In the genomic region with DNA sequence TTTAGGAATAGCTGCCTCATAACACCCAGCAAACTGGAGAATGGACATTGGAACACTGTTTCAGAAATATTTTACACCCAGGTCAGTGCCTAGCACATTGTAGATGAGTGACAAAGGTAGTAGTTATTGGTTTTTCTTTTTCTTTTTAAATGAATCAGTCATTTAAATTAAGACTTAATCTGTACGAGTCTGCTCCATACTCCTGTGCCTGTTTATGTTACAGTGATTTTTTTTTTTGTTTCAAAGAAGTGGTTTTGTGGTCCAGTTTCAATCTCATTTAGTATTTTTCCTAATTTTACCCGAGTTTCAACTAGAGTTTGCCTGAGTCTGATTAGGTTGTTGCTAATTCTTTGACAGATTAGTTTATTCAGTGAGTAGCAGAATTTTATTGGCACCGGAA, we compare ENCODE assay signal across 13 cellular contexts. TPM values are rescaled to one million over a fixed set of nuclear protein-coding genes. Genes with fewer than 3 reads are reported as not detected.
A peak's percentile ranks its signal among the peaks of the same experiment; 100 is the strongest.
DNase-seq lines count a peak whose midpoint lies in the region; ATAC-seq and TF ChIP-seq lines count a peak whose summit lies in the region.
"Had no signal": no experiment of that assay in that cellular context is flagged by ENCODE, and none has a peak within 500 bp of the region (broad histone marks: within the 10 kb centered on the region; RNA-seq: fewer than 3 reads in every experiment).

No MANE protein-coding gene starts in this region.

- H3K56ac ChIP-seq in IMR-90 (ENCODE audit: extremely low read depth, insufficient read depth, low read length), result no peak overlapping the region

- no peak for TF ChIP-seq RAD21 in IMR-90 (IDR thresholded peaks at IDR 0.05; ENCODE audit: low read length)

- no peak overlapping the region for H3K9ac ChIP-seq in IMR-90 (ENCODE audit: low read depth, low read length)

- CTCF ChIA-PET in CD4-positive, alpha-beta T cell (lab: Charles Lee), result interaction anchor here (1.3 kb wide), 1 partner anchor 9 kb away, joined by 3 read pairs; no protein-coding TSS in a partner anchor
- CTCF ChIA-PET in IMR-90 (lab: Yijun Ruan, JAX), result interaction anchor here (0.7 kb wide), 1 partner anchor 436 kb away, joined by 4 read pairs; no protein-coding TSS in a partner anchor
- CTCF ChIA-PET in activated naive CD4-positive, alpha-beta T cell treated with anti-CD3 and anti-CD28 coated beads for 36 hours (lab: Charles Lee), result interaction anchor here (0.6 to 0.7 kb wide), 2 partner anchors 11 to 83 kb away, joined by 3 read pairs; no protein-coding TSS in a partner anchor

- no peak overlapping the region for H3K27ac ChIP-seq in CD4-positive, alpha-beta T cell (ENCODE audit: low read depth, low read length)
- H3K27ac ChIP-seq in IMR-90 (ENCODE audit: insufficient read depth, low read length), result no peak overlapping the region

- H2AFZ ChIP-seq in IMR-90 (replicated peaks; ENCODE audit: low read length, poor library complexity), result no peak overlapping the region

- H3K36me3 ChIP-seq in IMR-90 (ENCODE audit: control insufficient read depth, insufficient read depth, low read length), result no peaks in the 10 kb centered on the region

- no peak overlapping the region for H2AK9ac ChIP-seq in IMR-90 (replicated peaks; ENCODE audit: low read depth, low read length, poor library complexity)

- TF ChIP-seq CTCF in CD4-positive, alpha-beta T cell (IDR thresholded peaks at IDR 0.05), result no peak
- TF ChIP-seq CTCF in IMR-90 (conservative IDR thresholded peaks at IDR 0.05; ENCODE audit: low read depth, low read length), result no peak

- no peak overlapping the region for H2BK15ac ChIP-seq in IMR-90 (ENCODE audit: low read depth, low read length)

- peaks cover 52% of the 10 kb centered on the region for H3K4me1 Mint-ChIP-seq in CD4-positive, alpha-beta T cell (ENCODE audit: low read depth)
- H3K4me1 Mint-ChIP-seq in effector memory CD8-positive, alpha-beta T cell (ENCODE audit: low read depth in 2 of 2), result peaks cover 24 to 26% of the 10 kb centered on the region in 2 donors
- H3K4me1 Mint-ChIP-seq in activated naive CD4-positive, alpha-beta T cell treated with anti-CD3 and anti-CD28 coated beads for 36 hours (ENCODE audit: low read depth), result peaks cover 51% of the 10 kb centered on the region

- H2BK120ac ChIP-seq in IMR-90 (ENCODE audit: low read depth, low read length), result peak overlapping the region; percentile 38; the same call in 1 of the 2 replicates

- peak overlapping the region; percentile 68; the same call in 1 of the 2 replicates for H3K14ac ChIP-seq in IMR-90 (replicated peaks; ENCODE audit: low read depth, low read length)

- peaks cover 3% of the 10 kb centered on the region; the same call in 1 of the 2 replicates for H3K9me1 ChIP-seq in IMR-90 (ENCODE audit: insufficient read depth, low read length)

- H4K5ac ChIP-seq in IMR-90 (ENCODE audit: low read depth, low read length), result peak overlapping the region; percentile 30; the same call in 1 of the 2 replicates

- peak overlapping the region; percentile 91; the same call in 1 of the 2 replicates for H3K4me2 ChIP-seq in IMR-90 (ENCODE audit: low read depth, low read length)

- H3K27ac Mint-ChIP-seq in CD4-positive, alpha-beta T cell, result peak overlapping the region; percentile 20
- H3K27ac Mint-ChIP-seq in effector memory CD8-positive, alpha-beta T cell, result peak overlapping the region; percentile 38 to 51
- no peak overlapping the region for H3K27ac Mint-ChIP-seq in activated naive CD4-positive, alpha-beta T cell treated with anti-CD3 and anti-CD28 coated beads for 36 hours

- H3K9me3 ChIP-seq in CD4-positive, alpha-beta T cell (ENCODE audit: control insufficient read depth, low read length), result no peaks in the 10 kb centered on the region
- no peaks in the 10 kb centered on the region for H3K9me3 ChIP-seq in IMR-90 (ENCODE audit: control insufficient read depth, insufficient read depth, low read length)

- peak overlapping the region; percentile 84 for H3K23ac ChIP-seq in IMR-90 (ENCODE audit: low read depth, low read length)

- no peak overlapping the region for H2AK5ac ChIP-seq in IMR-90 (ENCODE audit: low read depth, low read length)

- no peaks in the 10 kb centered on the region for H3K27me3 ChIP-seq in CD4-positive, alpha-beta T cell (ENCODE audit: control insufficient read depth, insufficient read depth, low read length)
- no peaks in the 10 kb centered on the region for H3K27me3 ChIP-seq in IMR-90 (ENCODE audit: control insufficient read depth, insufficient read depth, low read length)

- H3K79me1 ChIP-seq in IMR-90 (ENCODE audit: low read depth in 1 of 2, low read length in 2 of 2), result peaks cover 4 to 25% of the 10 kb centered on the region in 2 experiments; a peak in 3 of 4 replicates

- H3K4ac ChIP-seq in IMR-90 (ENCODE audit: low read depth, low read length), result peak overlapping the region; percentile 6; the same call in 1 of the 2 replicates

- peaks cover 7% of the 10 kb centered on the region for H3K4me1 ChIP-seq in IMR-90 (ENCODE audit: control insufficient read depth, insufficient read depth, low read length)

- no peak for ATAC-seq in CD4-positive, alpha-beta T cell (ENCODE audit: poor library complexity)
- peak; percentile 19 for ATAC-seq in GM19025 (IDR thresholded peaks at IDR 0.05; ENCODE audit: low read depth, unreplicated experiment)
- 0 out of 2 replicates have a peak, but pooled peaks have one; percentile 7 for ATAC-seq in IMR-90 (ENCODE audit: low read depth)
- no peak for ATAC-seq in effector memory CD8-positive, alpha-beta T cell (replicated peaks)
- no peak for ATAC-seq in GM19397 (IDR thresholded peaks at IDR 0.05; ENCODE audit: unreplicated experiment)
- ATAC-seq: left lobe of liver, PC-3 had no signal

- H3K36me3 Mint-ChIP-seq in CD4-positive, alpha-beta T cell (ENCODE audit: low read depth), result no peaks in the 10 kb centered on the region
- no peaks in the 10 kb centered on the region for H3K36me3 Mint-ChIP-seq in effector memory CD8-positive, alpha-beta T cell (ENCODE audit: insufficient read depth)
- peaks cover 29% of the 10 kb centered on the region for H3K36me3 Mint-ChIP-seq in activated naive CD4-positive, alpha-beta T cell treated with anti-CD3 and anti-CD28 coated beads for 36 hours (ENCODE audit: low read depth)

- H4K91ac ChIP-seq in IMR-90 (ENCODE audit: insufficient read depth, low read depth, low read length), result no peak overlapping the region

- no peak overlapping the region for H3K4me3 Mint-ChIP-seq in CD4-positive, alpha-beta T cell
- H3K4me3 Mint-ChIP-seq in effector memory CD8-positive, alpha-beta T cell, result peak overlapping the region in 1 of 2 donors; percentile 8
- H3K4me3 Mint-ChIP-seq in activated naive CD4-positive, alpha-beta T cell treated with anti-CD3 and anti-CD28 coated beads for 36 hours, result no peak overlapping the region
- H3K4me3 Mint-ChIP-seq: activated T-cell treated with anti-CD3 and anti-CD28 coated beads, Interleukin-2, amount 50 U/mL, for 4 hours had no signal

- POLR2A ChIA-PET in CD4-positive, alpha-beta T cell (lab: Charles Lee), result no interaction called here
- POLR2A ChIA-PET in IMR-90 (lab: Charles Lee; ENCODE audit: unreplicated experiment), result interaction anchor here (0.7 kb wide), 1 partner anchor 18 kb away, joined by 3 read pairs; no protein-coding TSS in a partner anchor

- no peaks in the 10 kb centered on the region for H3K27me3 Mint-ChIP-seq in CD4-positive, alpha-beta T cell
- H3K27me3 Mint-ChIP-seq in effector memory CD8-positive, alpha-beta T cell, result no peaks in the 10 kb centered on the region
- no peaks in the 10 kb centered on the region for H3K27me3 Mint-ChIP-seq in activated naive CD4-positive, alpha-beta T cell treated with anti-CD3 and anti-CD28 coated beads for 36 hours (ENCODE audit: low read depth)

- H3K4me3 ChIP-seq in IMR-90 (ENCODE audit: insufficient read depth, low read depth, low read length), result no peak overlapping the region

- H4K8ac ChIP-seq in IMR-90 (ENCODE audit: low read depth in 2 of 2, low read length in 2 of 2), result peak overlapping the region in 1 of 2 experiments; percentile 76; a peak in 2 of 4 replicates

- no peak overlapping the region for H2BK20ac ChIP-seq in IMR-90 (ENCODE audit: low read depth, low read length)

- H4K20me1 ChIP-seq in IMR-90 (ENCODE audit: insufficient read depth, low read length), result peaks cover 18% of the 10 kb centered on the region

- DNase-seq in CD4-positive, alpha-beta T cell, result no peak
- DNase-seq in IMR-90 (no peak), NCI-H446 (lab: John Stamatoyannopoulos, UW) (no peak)
- no peak for DNase-seq in effector memory CD8-positive, alpha-beta T cell
- no peak for DNase-seq in activated naive CD4-positive, alpha-beta T cell treated with anti-CD3 and anti-CD28 coated beads for 36 hours
- DNase-seq: activated T-cell treated with anti-CD3 and anti-CD28 coated beads, Interleukin-2, amount 50 U/mL, for 4 hours; dermis blood vessel endothelial cell; Kasumi-1; NCI-H146; PC-3 had no signal

- WGBS in IMR-90 (ENCODE audit: extremely low coverage in 2 of 2, insufficient read length in 1 of 2), 2 experiments, result 100% methylated on average over 1 of the region's 3 CpGs; no CpG with 5 or more reads in 1 of the 2 experiments

- H2BK5ac ChIP-seq in IMR-90 (ENCODE audit: low read depth, low read length, poor library complexity, severe bottlenecking), result no peak overlapping the region

- intact Hi-C loops in CD4-positive, alpha-beta T cell (cut with DNase I, micrococcal nuclease), result no loop called here
- intact Hi-C loops in IMR-90 (cut with micrococcal nuclease), result no loop called here
- intact Hi-C loops in activated naive CD4-positive, alpha-beta T cell treated with anti-CD3 and anti-CD28 coated beads for 36 hours (cut with micrococcal nuclease), result no loop called here

- no peaks in the 10 kb centered on the region for H3K9me3 Mint-ChIP-seq in CD4-positive, alpha-beta T cell
- no peaks in the 10 kb centered on the region for H3K9me3 Mint-ChIP-seq in effector memory CD8-positive, alpha-beta T cell
- H3K9me3 Mint-ChIP-seq in activated naive CD4-positive, alpha-beta T cell treated with anti-CD3 and anti-CD28 coated beads for 36 hours, result no peaks in the 10 kb centered on the region
- H3K9me3 Mint-ChIP-seq: activated T-cell treated with anti-CD3 and anti-CD28 coated beads, Interleukin-2, amount 50 U/mL, for 4 hours had no signal

- no TSS peak for BruUV-seq in IMR-90 (replicated peaks; lab: Mats Ljungman, UMichigan)

- dilution Hi-C loops in IMR-90 (cut with HindIII; ENCODE audit: low sequenced_read_pairs, unreplicated experiment), result loop anchor here (25.0 kb wide), 1 partner anchor 131 kb away; no protein-coding TSS in a partner anchor

- no peak for TF ChIP-seq POLR2A in IMR-90 (IDR thresholded peaks at IDR 0.05; ENCODE audit: low read depth, low read length)

- H3K18ac ChIP-seq in IMR-90 (ENCODE audit: low read depth, low read length), result peak overlapping the region; percentile 73; the same call in 1 of the 2 replicates

- in situ Hi-C loops in IMR-90 (cut with MboI; ENCODE audit: low sequenced_read_pairs), result no loop called here

TF ChIP-seq in IMR-90, 13 proteins besides CTCF, POLR2A, EP300 and RAD21 (continues in another document):
- TF ChIP-seq SMC3 (IDR thresholded peaks at IDR 0.05; ENCODE audit: low read depth, low read length) (no peak), BHLHE40 (IDR thresholded peaks at IDR 0.05; ENCODE audit: low read depth, low read length) (no peak)

RNA-seq across cellular contexts. Expression of gene LMNB1, which starts 16.2 kb away (rescaled TPM):
- total RNA-seq in CD4-positive, alpha-beta T cell, result 10 to 100 TPM; 30.6 to 31.1 TPM
- total RNA-seq in IMR-90 (2012; rRNA removed), result 53.6 and 68.6 TPM in 2 replicates
- polyA plus RNA-seq in IMR-90 (2012; rRNA removed), result 36.0 and 37.8 TPM in 2 replicates
- polyA plus RNA-seq in IMR-90 (2012; cell fraction: cytosol; rRNA removed), result 38.0 and 42.0 TPM in 2 replicates
- 12.0 and 34.2 TPM in 2 replicates for polyA plus RNA-seq in IMR-90 (2012; cell fraction: nucleus; rRNA removed; ENCODE audit: low replicate concordance)
- 100 to 1,000 TPM; 274 to 289 TPM for total RNA-seq in activated naive CD4-positive, alpha-beta T cell treated with anti-CD3 and anti-CD28 coated beads for 36 hours

Comparison
In these comparisons a context has a peak if more than half of its experiments do, and no peak if none do; other contexts are left out.
1. ATAC-seq: peak in GM19025 (single experiment) and IMR-90 (single experiment); none in CD4-positive, alpha-beta T cell (single experiment), effector memory CD8-positive, alpha-beta T cell (single experiment) and GM19397 (single experiment).